3 cellular contexts compared by ENCODE assay signal in genomic region chr7:50801907-50802306, GRCh38.
TF ChIP-seq lines count a peak whose summit lies in the region.

No MANE protein-coding gene starts in this region.

TF ChIP-seq in A549, 52 proteins besides CTCF, POLR2A, EP300 and RAD21:
- TF ChIP-seq CBX8 (IDR thresholded peaks at IDR 0.05): no peak
- no peak for TF ChIP-seq BHLHE40 (IDR thresholded peaks at IDR 0.05; ENCODE audit: low read depth, low read length)
- TF ChIP-seq FOXS1 (CRISPR knock-in tag; IDR thresholded peaks at IDR 0.05): no peak
- no peak for TF ChIP-seq JUNB (IDR thresholded peaks at IDR 0.05)
- TF ChIP-seq HMGXB4 (CRISPR knock-in tag; IDR thresholded peaks at IDR 0.05; ENCODE audit: borderline replicate concordance): no peak
- TF ChIP-seq ZNF302 (CRISPR knock-in tag; IDR thresholded peaks at IDR 0.05): no peak
- TF ChIP-seq, protein P1, sequence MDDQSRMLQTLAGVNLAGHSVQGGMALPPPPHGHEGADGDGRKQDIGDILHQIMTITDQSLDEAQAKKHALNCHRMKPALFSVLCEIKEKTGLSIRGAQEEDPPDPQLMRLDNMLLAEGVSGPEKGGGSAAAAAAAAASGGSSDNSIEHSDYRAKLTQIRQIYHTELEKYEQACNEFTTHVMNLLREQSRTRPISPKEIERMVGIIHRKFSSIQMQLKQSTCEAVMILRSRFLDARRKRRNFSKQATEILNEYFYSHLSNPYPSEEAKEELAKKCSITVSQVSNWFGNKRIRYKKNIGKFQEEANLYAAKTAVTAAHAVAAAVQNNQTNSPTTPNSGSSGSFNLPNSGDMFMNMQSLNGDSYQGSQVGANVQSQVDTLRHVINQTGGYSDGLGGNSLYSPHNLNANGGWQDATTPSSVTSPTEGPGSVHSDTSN (IDR thresholded peaks at IDR 0.05): no peak
- no peak for TF ChIP-seq RFX5 (IDR thresholded peaks at IDR 0.05)
- no peak for TF ChIP-seq E2F6 (IDR thresholded peaks at IDR 0.05; ENCODE audit: borderline replicate concordance, low read depth)

TF ChIP-seq in Ishikawa, 13 proteins besides CTCF, POLR2A, EP300 and RAD21:
- no peak for TF ChIP-seq REST (IDR thresholded peaks at IDR 0.05; ENCODE audit: low read depth)
- TF ChIP-seq CEBPB (IDR thresholded peaks at IDR 0.05): no peak
- no peak for TF ChIP-seq ZBTB7A (IDR thresholded peaks at IDR 0.05; ENCODE audit: low read depth)
- no peak for TF ChIP-seq TCF12 (IDR thresholded peaks at IDR 0.05; ENCODE audit: low read depth)
- no peak for TF ChIP-seq NFIC (IDR thresholded peaks at IDR 0.05)
- no peak for TF ChIP-seq TAF1 (IDR thresholded peaks at IDR 0.05; ENCODE audit: low read depth)
- no peak for TF ChIP-seq CREB1 (IDR thresholded peaks at IDR 0.05; ENCODE audit: low read depth)
- no peak for TF ChIP-seq TEAD4 (IDR thresholded peaks at IDR 0.05)
- TF ChIP-seq, protein P2, sequence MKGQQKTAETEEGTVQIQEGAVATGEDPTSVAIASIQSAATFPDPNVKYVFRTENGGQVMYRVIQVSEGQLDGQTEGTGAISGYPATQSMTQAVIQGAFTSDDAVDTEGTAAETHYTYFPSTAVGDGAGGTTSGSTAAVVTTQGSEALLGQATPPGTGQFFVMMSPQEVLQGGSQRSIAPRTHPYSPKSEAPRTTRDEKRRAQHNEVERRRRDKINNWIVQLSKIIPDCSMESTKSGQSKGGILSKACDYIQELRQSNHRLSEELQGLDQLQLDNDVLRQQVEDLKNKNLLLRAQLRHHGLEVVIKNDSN (IDR thresholded peaks at IDR 0.05): no peak
- TF ChIP-seq YY1 (IDR thresholded peaks at IDR 0.05; ENCODE audit: low read depth): no peak
- no peak for TF ChIP-seq EGR1 (IDR thresholded peaks at IDR 0.05)
- no peak for TF ChIP-seq FOXM1 (IDR thresholded peaks at IDR 0.05; ENCODE audit: borderline replicate concordance, low read depth)
- no peak for TF ChIP-seq MAX (IDR thresholded peaks at IDR 0.05)

TF ChIP-seq in K562, 482 proteins besides CTCF, POLR2A, EP300 and RAD21:
- no peak for TF ChIP-seq RFX1 (IDR thresholded peaks at IDR 0.05)
- TF ChIP-seq SMC3 (conservative IDR thresholded peaks at IDR 0.05; ENCODE audit: insufficient read depth, low read depth, low read length): 0 out of 2 replicates have a peak, but pooled peaks have one; percentile 19
